Comparison of ENCODE assay signal across 23 cellular contexts in the genomic region with DNA sequence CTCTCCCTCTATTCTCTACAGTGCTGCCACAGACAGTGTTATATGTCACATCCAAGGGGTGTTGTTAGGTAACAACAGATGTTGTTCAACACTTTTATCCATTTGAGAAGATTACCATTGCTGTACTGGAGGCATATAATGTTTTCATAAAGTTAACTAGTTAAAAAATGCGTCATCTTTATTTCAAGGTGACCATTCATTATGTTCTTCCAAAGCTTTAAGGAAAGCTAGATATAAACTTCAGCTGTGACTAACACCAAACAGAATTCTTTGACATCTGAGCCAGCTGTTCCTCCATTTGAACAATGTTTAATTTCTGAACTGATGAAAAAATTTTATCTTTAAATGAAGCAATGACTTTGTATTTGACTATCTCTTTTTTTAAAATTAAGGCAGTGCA.
"Had no signal": no experiment of that assay in that cellular context is flagged by ENCODE, and none has a peak within 500 bp of the region (broad histone marks: within the 10 kb centered on the region; RNA-seq: fewer than 3 reads in every experiment).

No MANE protein-coding gene starts in this region.

- H3K4me3 ChIP-seq: coronary artery, dorsolateral prefrontal cortex, esophagus squamous epithelium, gastrocnemius medialis, heart right ventricle, left lung, lower lobe of right lung, mucosa of descending colon had no signal

- H3K27ac ChIP-seq: coronary artery, dorsolateral prefrontal cortex, epithelial cell of prostate, esophagus squamous epithelium, gastrocnemius medialis, heart right ventricle, left lung, lower lobe of right lung had no signal

- DNase-seq: dermis blood vessel endothelial cell; dorsolateral prefrontal cortex; effector CD4-positive, alpha-beta T cell; effector memory CD8-positive, alpha-beta T cell; endodermal cell; erythroblast; esophagus squamous epithelium; foreskin fibroblast; foreskin melanocyte; gastrocnemius medialis; glutamatergic neuron; head of caudate nucleus; heart right ventricle; hippocampal formation; left cardiac atrium; left lung; left ventricle myocardium superior; lower lobe of right lung; mesenchymal stem cell; mucosa of descending colon; naive thymus-derived CD4-positive, alpha-beta T cell had no signal

- H3K36me3 ChIP-seq: esophagus squamous epithelium, gastrocnemius medialis, heart right ventricle, left lung, lower lobe of right lung had no signal

- H3K4me1 ChIP-seq: esophagus squamous epithelium, gastrocnemius medialis, heart right ventricle, left lung, lower lobe of right lung had no signal

- H3K9me3 ChIP-seq: gastrocnemius medialis, left lung, lower lobe of right lung, mucosa of descending colon had no signal

- H3K27me3 ChIP-seq: dorsolateral prefrontal cortex, esophagus squamous epithelium, gastrocnemius medialis, heart right ventricle, left lung had no signal
